Comparison of ENCODE assay signal across 8 cellular contexts in the genomic region with DNA sequence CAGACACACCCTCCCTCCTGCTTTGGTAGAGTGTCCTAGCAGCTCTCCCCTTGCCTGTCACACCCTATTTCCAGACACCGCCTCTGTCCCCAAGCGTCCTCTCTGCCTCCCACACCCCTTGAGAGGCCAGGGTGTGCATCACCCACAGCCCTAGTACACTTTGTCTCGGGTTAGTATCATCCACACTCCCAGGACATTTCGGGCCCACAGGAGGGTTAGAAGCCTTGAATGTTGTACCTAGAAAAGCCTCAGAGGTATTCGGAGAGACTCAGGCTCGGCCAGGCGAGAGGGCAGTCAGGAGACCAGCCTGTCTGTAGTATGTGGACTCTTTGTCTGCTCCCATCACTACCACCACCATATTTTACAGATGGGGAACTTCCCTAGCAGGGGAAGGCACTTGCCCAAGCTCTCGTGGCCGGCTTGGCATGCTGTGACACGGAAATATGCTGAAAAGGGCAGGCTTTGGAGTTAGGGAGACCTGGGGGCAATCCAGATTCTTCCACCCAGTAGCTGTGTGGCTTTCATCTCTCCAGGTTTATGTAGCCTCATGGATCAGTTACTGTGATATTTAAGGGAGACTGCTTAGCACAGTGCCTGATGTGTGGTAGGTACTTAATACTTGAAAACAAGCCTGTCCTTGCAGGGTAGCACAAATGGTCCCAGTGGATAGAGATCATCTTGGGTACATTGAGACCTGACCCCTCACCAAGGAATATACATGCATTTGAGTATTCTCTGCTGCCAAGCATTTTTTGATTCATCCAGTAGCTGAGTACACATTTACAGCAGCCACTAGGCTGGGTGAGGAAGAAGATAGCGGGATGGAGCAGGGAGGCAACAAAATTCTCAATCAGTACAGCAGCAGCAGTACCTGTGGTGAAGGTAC. TPM values are rescaled to one million over a fixed set of nuclear protein-coding genes. Genes with fewer than 3 reads are reported as not detected.
A peak's percentile ranks its signal among the peaks of the same experiment; 100 is the strongest.
DNase-seq lines count a peak whose midpoint lies in the region; ATAC-seq and TF ChIP-seq lines count a peak whose summit lies in the region.

No MANE protein-coding gene starts in this region.

- peak overlapping the region; percentile 97 for H3K4me3 Mint-ChIP-seq in activated T-helper 2 cell treated with anti-CD3 and anti-CD28 coated beads, Interferon-gamma antibody, Interleukin-2, Interleukin-4, amounts not matched to agents 10 μg/mL and 5 μg/mL and 100 μg/mL, durations not matched to agents 14 hours and 24 hours and 36 hours (ENCODE audit: low read depth)
- peak overlapping the region; percentile 96 to 98 for H3K4me3 Mint-ChIP-seq in stimulated activated naive CD8-positive, alpha-beta T cell treated with anti-CD3 and anti-CD28 coated beads, Interleukin-15, amount 100 ng/mL, for 72 hours

- ATAC-seq in stimulated activated naive CD8-positive, alpha-beta T cell treated with anti-CD3 and anti-CD28 coated beads, Interleukin-15, amount 100 ng/mL, for 72 hours = no peak

- H3K4me3 ChIP-seq in iPS-18a (ENCODE audit: low read length) = peak overlapping the region; percentile 92

- H3K27ac Mint-ChIP-seq in activated T-helper 2 cell treated with anti-CD3 and anti-CD28 coated beads, Interferon-gamma antibody, Interleukin-2, Interleukin-4, amounts not matched to agents 10 μg/mL and 5 μg/mL and 100 μg/mL, durations not matched to agents 14 hours and 24 hours and 36 hours = peak overlapping the region; percentile 93
- H3K27ac Mint-ChIP-seq in stimulated activated naive CD8-positive, alpha-beta T cell treated with anti-CD3 and anti-CD28 coated beads, Interleukin-15, amount 100 ng/mL, for 72 hours = peak overlapping the region; percentile 94 to 97

- no peak overlapping the region for H3K9ac ChIP-seq in iPS-18a (ENCODE audit: low read length)

- peaks cover 18% of the 10 kb centered on the region for H3K36me3 ChIP-seq in iPS-18a (ENCODE audit: control insufficient read depth, low read depth, low read length)

- H3K9me3 ChIP-seq in iPS-18a (ENCODE audit: control insufficient read depth, low read depth, low read length) = no peaks in the 10 kb centered on the region

- intact Hi-C loops in activated T-helper 2 cell treated with anti-CD3 and anti-CD28 coated beads, Interferon-gamma antibody, Interleukin-2, Interleukin-4, amounts not matched to agents 10 μg/mL and 5 μg/mL and 100 μg/mL, durations not matched to agents 14 hours and 24 hours and 36 hours (cut with micrococcal nuclease) = loop anchor here (10.0 kb wide), 2 partner anchors 299 to 701 kb away; partner anchors contain the start of gene NUP210

- TF ChIP-seq CTCF in GM10248 (IDR thresholded peaks at IDR 0.05; ENCODE audit: control extremely low read depth, extremely low read depth, low read depth, missing control alignments) = no peak

- H3K27ac ChIP-seq in iPS-18a (ENCODE audit: low read length) = no peak overlapping the region

- H3K36me3 Mint-ChIP-seq in activated T-helper 2 cell treated with anti-CD3 and anti-CD28 coated beads, Interferon-gamma antibody, Interleukin-2, Interleukin-4, amounts not matched to agents 10 μg/mL and 5 μg/mL and 100 μg/mL, durations not matched to agents 14 hours and 24 hours and 36 hours (ENCODE audit: low read depth) = peaks cover 56% of the 10 kb centered on the region

- peak; percentile 30 for DNase-seq in SIG-M5 treated with dmso at 0.1 percent for 504 hours (lab: John Stamatoyannopoulos, UW; ENCODE audit: unreplicated experiment)
- DNase-seq in SIG-M5 (lab: John Stamatoyannopoulos, UW) = no peak
- peak; percentile 7 for DNase-seq in activated T-helper 2 cell treated with anti-CD3 and anti-CD28 coated beads, Interferon-gamma antibody, Interleukin-2, Interleukin-4, amounts not matched to agents 10 μg/mL and 5 μg/mL and 100 μg/mL, durations not matched to agents 14 hours and 24 hours and 36 hours (ENCODE audit: low spot score)
- DNase-seq in stimulated activated naive CD8-positive, alpha-beta T cell treated with anti-CD3 and anti-CD28 coated beads, Interleukin-15, amount 100 ng/mL, for 72 hours = no peak
- DNase-seq in GM10248 (ENCODE audit: extremely low spot score) = no peak
- DNase-seq in GF-D8 (lab: John Stamatoyannopoulos, UW) = no peak
- DNase-seq in activated CD4-positive, CD25-positive, alpha-beta regulatory T cell treated with anti-CD3 and anti-CD28 coated beads, Interleukin-2, amount 50 U/mL, for 72 hours = no peak

- no peaks in the 10 kb centered on the region for H3K27me3 ChIP-seq in iPS-18a (ENCODE audit: control insufficient read depth, insufficient read depth, low read length)

- H3K9me3 Mint-ChIP-seq in activated T-helper 2 cell treated with anti-CD3 and anti-CD28 coated beads, Interferon-gamma antibody, Interleukin-2, Interleukin-4, amounts not matched to agents 10 μg/mL and 5 μg/mL and 100 μg/mL, durations not matched to agents 14 hours and 24 hours and 36 hours = no peaks in the 10 kb centered on the region
- H3K9me3 Mint-ChIP-seq in stimulated activated naive CD8-positive, alpha-beta T cell treated with anti-CD3 and anti-CD28 coated beads, Interleukin-15, amount 100 ng/mL, for 72 hours = no peaks in the 10 kb centered on the region

- CTCF ChIA-PET in GM10248 (lab: Yijun Ruan, JAX) = interaction anchor here (0.7 to 2.1 kb wide), 10 partner anchors 8 to 230 kb away, joined by 3 to 7 read pairs (median 4); partner anchors contain the start of gene LSM3

- peaks cover 23% of the 10 kb centered on the region for H3K4me1 ChIP-seq in iPS-18a (ENCODE audit: control insufficient read depth, low read depth, low read length)

- H3K4me1 Mint-ChIP-seq in activated T-helper 2 cell treated with anti-CD3 and anti-CD28 coated beads, Interferon-gamma antibody, Interleukin-2, Interleukin-4, amounts not matched to agents 10 μg/mL and 5 μg/mL and 100 μg/mL, durations not matched to agents 14 hours and 24 hours and 36 hours (ENCODE audit: low read depth) = peaks cover 37% of the 10 kb centered on the region
- peaks cover 56% of the 10 kb centered on the region for H3K4me1 Mint-ChIP-seq in stimulated activated naive CD8-positive, alpha-beta T cell treated with anti-CD3 and anti-CD28 coated beads, Interleukin-15, amount 100 ng/mL, for 72 hours

- POLR2A ChIA-PET in GM10248 (lab: Yijun Ruan, JAX) = interaction anchor here (0.7 to 1.3 kb wide), 3 partner anchors 20 to 528 kb away, joined by 4 to 7 read pairs (median 4); partner anchors contain the start of genes LSM3 and XPC

- H3K27me3 Mint-ChIP-seq in activated T-helper 2 cell treated with anti-CD3 and anti-CD28 coated beads, Interferon-gamma antibody, Interleukin-2, Interleukin-4, amounts not matched to agents 10 μg/mL and 5 μg/mL and 100 μg/mL, durations not matched to agents 14 hours and 24 hours and 36 hours (ENCODE audit: low read depth) = no peaks in the 10 kb centered on the region
- H3K27me3 Mint-ChIP-seq in stimulated activated naive CD8-positive, alpha-beta T cell treated with anti-CD3 and anti-CD28 coated beads, Interleukin-15, amount 100 ng/mL, for 72 hours = no peaks in the 10 kb centered on the region

RNA-seq across cellular contexts. Expression of gene TMEM43, which starts 1.4 kb away (rescaled TPM):
- total RNA-seq in activated T-helper 2 cell treated with anti-CD3 and anti-CD28 coated beads, Interferon-gamma antibody, Interleukin-2, Interleukin-4, amounts not matched to agents 10 μg/mL and 5 μg/mL and 100 μg/mL, durations not matched to agents 14 hours and 24 hours and 36 hours = 36.7 and 39.2 TPM in 2 replicates

RNA-seq across cellular contexts. Expression of gene CHCHD4, which starts 1.6 kb away (rescaled TPM):
- 24.8 and 25.0 TPM in 2 replicates for total RNA-seq in activated T-helper 2 cell treated with anti-CD3 and anti-CD28 coated beads, Interferon-gamma antibody, Interleukin-2, Interleukin-4, amounts not matched to agents 10 μg/mL and 5 μg/mL and 100 μg/mL, durations not matched to agents 14 hours and 24 hours and 36 hours

RNA-seq across cellular contexts. Expression of gene XPC, which starts 52.1 kb away (rescaled TPM):
- 31.4 and 33.2 TPM in 2 replicates for total RNA-seq in activated T-helper 2 cell treated with anti-CD3 and anti-CD28 coated beads, Interferon-gamma antibody, Interleukin-2, Interleukin-4, amounts not matched to agents 10 μg/mL and 5 μg/mL and 100 μg/mL, durations not matched to agents 14 hours and 24 hours and 36 hours

RNA-seq across cellular contexts. Expression of gene LSM3, which starts 52.4 kb away (rescaled TPM):
- total RNA-seq in activated T-helper 2 cell treated with anti-CD3 and anti-CD28 coated beads, Interferon-gamma antibody, Interleukin-2, Interleukin-4, amounts not matched to agents 10 μg/mL and 5 μg/mL and 100 μg/mL, durations not matched to agents 14 hours and 24 hours and 36 hours = 15.1 and 18.3 TPM in 2 replicates

Comparison
In these comparisons a context has a peak if more than half of its experiments do, and no peak if none do; other contexts are left out.
1. DNase-seq: peak in SIG-M5 treated with dmso at 0.1 percent for 504 hours (single experiment) and activated T-helper 2 cell treated with anti-CD3 and anti-CD28 coated beads, Interferon-gamma antibody, Interleukin-2, Interleukin-4, amounts not matched to agents 10 μg/mL and 5 μg/mL and 100 μg/mL, durations not matched to agents 14 hours and 24 hours and 36 hours (single experiment); none in SIG-M5 (single experiment), stimulated activated naive CD8-positive, alpha-beta T cell treated with anti-CD3 and anti-CD28 coated beads, Interleukin-15, amount 100 ng/mL, for 72 hours (0 of 2), GM10248 (single experiment), GF-D8 (single experiment) and activated CD4-positive, CD25-positive, alpha-beta regulatory T cell treated with anti-CD3 and anti-CD28 coated beads, Interleukin-2, amount 50 U/mL, for 72 hours (single experiment).